ENCODE assay signal across 13 cellular contexts in genomic region chr5:16975950-16976624, GRCh38. TPM values are rescaled to one million over a fixed set of nuclear protein-coding genes. Genes with fewer than 3 reads are reported as not detected.
DNase-seq lines count a peak whose midpoint lies in the region; ATAC-seq and TF ChIP-seq lines count a peak whose summit lies in the region.
"Had no signal": no experiment of that assay in that cellular context is flagged by ENCODE, and none has a peak within 500 bp of the region (broad histone marks: within the 10 kb centered on the region; RNA-seq: fewer than 3 reads in every experiment).

No MANE protein-coding gene starts in this region.

- no peaks in the 10 kb centered on the region for H3K4me1 Mint-ChIP-seq in activated CD8-positive, alpha-beta T cell treated with anti-CD3 and anti-CD28 coated beads for 36 hours (ENCODE audit: low read depth)

- intact Hi-C loops in right cardiac atrium (cut with DNase I), result no loop called here
- intact Hi-C loops in activated CD8-positive, alpha-beta T cell treated with anti-CD3 and anti-CD28 coated beads for 36 hours (cut with micrococcal nuclease), result no loop called here
- intact Hi-C loops in uterus (cut with DNase I; ENCODE audit: low total_unique reads), result no loop called here

- ATAC-seq in GM19043 (IDR thresholded peaks at IDR 0.05; ENCODE audit: low read depth, unreplicated experiment), result peak; percentile 74
- peak; percentile 86 for ATAC-seq in HG02798 (IDR thresholded peaks at IDR 0.05; ENCODE audit: poor library complexity, unreplicated experiment)
- no peak for ATAC-seq in right cardiac atrium
- ATAC-seq in activated CD8-positive, alpha-beta T cell treated with anti-CD3 and anti-CD28 coated beads for 36 hours, result no peak
- ATAC-seq: activated T-cell treated with anti-CD3 and anti-CD28 coated beads, Interleukin-2, amount 50 U/mL, for 4 hours had no signal

- in situ Hi-C loops in KBM-7 (cut with MboI; ENCODE audit: low pct_unique_long_range_greater_than_20kb, low sequenced_read_pairs), result no loop called here

- CTCF ChIA-PET in activated CD8-positive, alpha-beta T cell treated with anti-CD3 and anti-CD28 coated beads for 36 hours (lab: Charles Lee), result interaction anchor here (0.7 kb wide), 1 partner anchor 390 kb away, joined by 3 read pairs; no protein-coding TSS in a partner anchor

- H3K9me3 ChIP-seq in right cardiac atrium (ENCODE audit: control insufficient read depth, low read length), result peaks cover 3% of the 10 kb centered on the region
- H3K9me3 ChIP-seq in uterus, result no peaks in the 10 kb centered on the region

- no peaks in the 10 kb centered on the region for H3K27me3 Mint-ChIP-seq in activated CD8-positive, alpha-beta T cell treated with anti-CD3 and anti-CD28 coated beads for 36 hours

- H3K27ac Mint-ChIP-seq in activated CD8-positive, alpha-beta T cell treated with anti-CD3 and anti-CD28 coated beads for 36 hours, result no peak overlapping the region

- no peaks in the 10 kb centered on the region for H3K9me3 Mint-ChIP-seq in activated CD8-positive, alpha-beta T cell treated with anti-CD3 and anti-CD28 coated beads for 36 hours
- H3K9me3 Mint-ChIP-seq: activated T-cell treated with anti-CD3 and anti-CD28 coated beads, Interleukin-2, amount 50 U/mL, for 4 hours had no signal

- H3K27me3 ChIP-seq in right cardiac atrium (ENCODE audit: control insufficient read depth, insufficient read depth) (no peaks in the 10 kb centered on the region), uterus (no peaks in the 10 kb centered on the region)

- H3K4me1 ChIP-seq in right cardiac atrium (ENCODE audit: control insufficient read depth, insufficient read depth, low read length) (no peaks in the 10 kb centered on the region), uterus (no peaks in the 10 kb centered on the region)

- H3K4me3 ChIP-seq in right cardiac atrium (ENCODE audit: low read length) (no peak overlapping the region), uterus (no peak overlapping the region)

- no peaks in the 10 kb centered on the region for H3K36me3 ChIP-seq in uterus

- POLR2A ChIA-PET in activated CD8-positive, alpha-beta T cell treated with anti-CD3 and anti-CD28 coated beads for 36 hours (lab: Charles Lee), result no interaction called here

- H3K4me3 Mint-ChIP-seq in activated CD8-positive, alpha-beta T cell treated with anti-CD3 and anti-CD28 coated beads for 36 hours, result no peak overlapping the region
- H3K4me3 Mint-ChIP-seq: activated T-cell treated with anti-CD3 and anti-CD28 coated beads, Interleukin-2, amount 50 U/mL, for 4 hours had no signal

- H3K27ac ChIP-seq in right cardiac atrium (ENCODE audit: low read length) (no peak overlapping the region), uterus (no peak overlapping the region)

- 95% methylated on average over 2 of the region's 2 CpGs for WGBS in right cardiac atrium

- TF ChIP-seq CTCF in activated CD8-positive, alpha-beta T cell treated with anti-CD3 and anti-CD28 coated beads for 36 hours (IDR thresholded peaks at IDR 0.05), result no peak
- TF ChIP-seq CTCF in uterus (IDR thresholded peaks at IDR 0.05), result no peak

- DNase-seq in KBM-7 (peak; percentile 24), glomerular visceral epithelial cell (ENCODE audit: extremely low spot score) (peak; percentile 55), NCI-H2227 treated with DMSO at 0.1 percent for 48 hours (lab: John Stamatoyannopoulos, UW) (no peak), right cardiac atrium (no peak), uterus (no peak)
- no peak for DNase-seq in activated CD8-positive, alpha-beta T cell treated with anti-CD3 and anti-CD28 coated beads for 36 hours
- DNase-seq: activated T-cell treated with anti-CD3 and anti-CD28 coated beads, Interleukin-2, amount 50 U/mL, for 4 hours; head of caudate nucleus; NCI-H2029; stimulated activated CD4-positive, alpha-beta T cell treated with anti-CD3 and anti-CD28 coated beads, Interleukin-12 subunit alpha, Interleukin-12 subunit beta, amount 100 ng/mL, for 4 hours; SW 1271 had no signal

- TF ChIP-seq POLR2A in uterus (IDR thresholded peaks at IDR 0.05), result no peak

- no peaks in the 10 kb centered on the region for H3K36me3 Mint-ChIP-seq in activated CD8-positive, alpha-beta T cell treated with anti-CD3 and anti-CD28 coated beads for 36 hours (ENCODE audit: low read depth)

RNA-seq across cellular contexts. Expression of gene MYO10, which starts 40.0 kb away (rescaled TPM):
- total RNA-seq in right cardiac atrium (1 to 10 TPM; 2.4 to 4.3 (median 3.4) TPM), uterus (10 to 100 TPM in 3 of 4 donors, 1 to 10 TPM in 1; 3.2 to 30.7 (median 22.9) TPM)
- polyA plus RNA-seq in right cardiac atrium, result 2.1 TPM
- total RNA-seq in activated CD8-positive, alpha-beta T cell treated with anti-CD3 and anti-CD28 coated beads for 36 hours, result under 1 TPM in 1 of 2 experiments, not detected in 1; 0.09 TPM

Comparison
In these comparisons a context has a peak if more than half of its experiments do, and no peak if none do; other contexts are left out.
1. ATAC-seq: peak in GM19043 (single experiment) and HG02798 (single experiment); none in right cardiac atrium (0 of 2) and activated CD8-positive, alpha-beta T cell treated with anti-CD3 and anti-CD28 coated beads for 36 hours (single experiment).
2. DNase-seq: peak in KBM-7 (single experiment) and glomerular visceral epithelial cell (single experiment); none in NCI-H2227 treated with DMSO at 0.1 percent for 48 hours (single experiment), right cardiac atrium (0 of 3), activated CD8-positive, alpha-beta T cell treated with anti-CD3 and anti-CD28 coated beads for 36 hours (single experiment) and uterus (0 of 2).